In the genomic region with DNA sequence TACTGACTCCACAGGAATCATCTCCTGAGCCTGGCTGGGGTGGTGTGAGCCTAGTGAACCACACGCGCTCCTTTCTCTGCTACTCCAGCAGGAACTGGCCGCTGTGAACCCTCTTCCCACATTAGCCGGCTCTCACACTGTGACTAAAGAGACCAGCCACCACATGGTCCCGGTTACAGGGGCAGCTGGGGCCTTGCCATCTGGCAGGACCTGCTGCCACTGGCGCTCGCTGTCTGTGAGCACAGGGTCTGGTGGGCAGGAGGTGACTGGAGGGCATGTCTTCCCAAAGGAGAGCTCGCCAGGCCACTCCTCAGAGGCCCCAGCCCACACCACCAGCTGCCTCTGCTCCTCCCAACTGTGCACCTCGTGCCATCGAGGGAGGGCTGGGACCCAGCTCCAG, we compare ENCODE assay signal across 22 cellular contexts.
DNase-seq lines count a peak whose midpoint lies in the region; ATAC-seq and TF ChIP-seq lines count a peak whose summit lies in the region.
"Had no signal": no experiment of that assay in that cellular context is flagged by ENCODE, and none has a peak within 500 bp of the region (broad histone marks: within the 10 kb centered on the region; RNA-seq: fewer than 3 reads in every experiment).

No MANE protein-coding gene starts in this region.

- no peaks in the 10 kb centered on the region for H3K4me1 ChIP-seq in esophagus muscularis mucosa
- H3K4me1 ChIP-seq in psoas muscle = no peaks in the 10 kb centered on the region
- H3K4me1 ChIP-seq: foreskin keratinocyte had no signal

- no peak for TF ChIP-seq EP300 in esophagus muscularis mucosa (IDR thresholded peaks at IDR 0.05)

- H3K9me3 ChIP-seq in esophagus muscularis mucosa = peaks cover 0 to 3% (median 0%) of the 10 kb centered on the region in 4 donors
- H3K9me3 ChIP-seq in psoas muscle = no peaks in the 10 kb centered on the region

- H3K36me3 ChIP-seq in esophagus muscularis mucosa = no peaks in the 10 kb centered on the region
- no peaks in the 10 kb centered on the region for H3K36me3 ChIP-seq in psoas muscle (ENCODE audit: insufficient read depth in 1 of 2, low read depth in 1 of 2)

- H3K27me3 ChIP-seq in esophagus muscularis mucosa = no peaks in the 10 kb centered on the region
- H3K27me3 ChIP-seq in psoas muscle (ENCODE audit: insufficient read depth in 3 of 3, low read length in 2 of 3) = no peaks in the 10 kb centered on the region
- H3K27me3 ChIP-seq: foreskin keratinocyte had no signal

- DNase-seq in C1 segment of cervical spinal cord (lab: John Stamatoyannopoulos, UW) = peak in 8 of 14 donors; percentile 15 to 74 (median 46)
- DNase-seq in NCI-H2171 (lab: John Stamatoyannopoulos, UW) = peak; percentile 57
- DNase-seq in esophagus muscularis mucosa (ENCODE audit: extremely low spot score) = peak; percentile 87
- DNase-seq in psoas muscle = no peak
- no peak for DNase-seq in stimulated activated CD4-positive, alpha-beta T cell treated with anti-CD3 and anti-CD28 coated beads, Interleukin-4, amount 100 ng/mL, for 1 hour
- DNase-seq: activated CD4-positive, alpha-beta T cell treated with anti-CD3 and anti-CD28 coated beads for 4 hours; cerebellar nuclear complex; erythroblast; foreskin keratinocyte; mammary epithelial cell; naive B cell; NCI-H1105 treated with DMSO at 0.1 percent for 48 hours; NCI-H2107; NCI-H526 treated with DMSO at 0.1 percent for 48 hours; occipital lobe; Right ventricle myocardium superior; stimulated activated CD8-positive, alpha-beta memory T cell treated with anti-CD3 and anti-CD28 coated beads, Interleukin-4, amount 100 ng/mL, for 48 hours; T-helper 1 cell had no signal

- intact Hi-C loops in esophagus muscularis mucosa (cut with DNase I) = no loop called here
- intact Hi-C loops in psoas muscle (cut with DNase I) = no loop called here

- H3K4me3 Mint-ChIP-seq in activated T-helper 17 cell treated with anti-CD3 and anti-CD28 coated beads, Interleukin-2, amount 50 U/mL, for 72 hours = no peak overlapping the region
- H3K4me3 Mint-ChIP-seq: naive B cell had no signal

- no peak for TF ChIP-seq POLR2A in esophagus muscularis mucosa (IDR thresholded peaks at IDR 0.05; ENCODE audit: low read depth)

- H3K27ac ChIP-seq in esophagus muscularis mucosa (replicated peaks in 1 of 4) (no peak overlapping the region), psoas muscle (no peak overlapping the region)
- H3K27ac ChIP-seq: foreskin keratinocyte had no signal

- peak in 3 of 4 donors; percentile 37 to 49 (median 46) for ATAC-seq in psoas muscle
- ATAC-seq in GM19397 (IDR thresholded peaks at IDR 0.05; ENCODE audit: unreplicated experiment) = no peak
- no peak for ATAC-seq in HG02973 (IDR thresholded peaks at IDR 0.05; ENCODE audit: unreplicated experiment)
- ATAC-seq in activated T-helper 17 cell treated with anti-CD3 and anti-CD28 coated beads, Interleukin-2, amount 50 U/mL, for 72 hours (replicated peaks) = no peak
- ATAC-seq: foreskin keratinocyte had no signal

- H3K27ac Mint-ChIP-seq in activated T-helper 17 cell treated with anti-CD3 and anti-CD28 coated beads, Interleukin-2, amount 50 U/mL, for 72 hours = no peak overlapping the region
- H3K27ac Mint-ChIP-seq: activated T-helper 2 cell treated with anti-CD3 and anti-CD28 coated beads, Interferon-gamma antibody, Interleukin-2, Interleukin-4, amounts not matched to agents 10 μg/mL and 5 μg/mL and 100 μg/mL, durations not matched to agents 14 hours and 24 hours and 36 hours had no signal

- H3K27me3 Mint-ChIP-seq in activated T-helper 17 cell treated with anti-CD3 and anti-CD28 coated beads, Interleukin-2, amount 50 U/mL, for 72 hours = peaks cover 3% of the 10 kb centered on the region

- H3K4me1 Mint-ChIP-seq in activated T-helper 17 cell treated with anti-CD3 and anti-CD28 coated beads, Interleukin-2, amount 50 U/mL, for 72 hours = no peaks in the 10 kb centered on the region

- WGBS in esophagus muscularis mucosa = 95% methylated on average over 5 of the region's 10 CpGs
- 51 to 67% (median 55%) methylated on average over 8 to 10 of the region's 10 CpGs for WGBS in psoas muscle, 3 donors

- TF ChIP-seq CTCF in esophagus muscularis mucosa (IDR thresholded peaks at IDR 0.05) (no peak), psoas muscle (IDR thresholded peaks at IDR 0.05) (no peak)

- no peaks in the 10 kb centered on the region for H3K36me3 Mint-ChIP-seq in activated T-helper 17 cell treated with anti-CD3 and anti-CD28 coated beads, Interleukin-2, amount 50 U/mL, for 72 hours (ENCODE audit: low read depth)

- no peaks in the 10 kb centered on the region for H3K9me3 Mint-ChIP-seq in activated T-helper 17 cell treated with anti-CD3 and anti-CD28 coated beads, Interleukin-2, amount 50 U/mL, for 72 hours
- H3K9me3 Mint-ChIP-seq: activated T-helper 2 cell treated with anti-CD3 and anti-CD28 coated beads, Interferon-gamma antibody, Interleukin-2, Interleukin-4, amounts not matched to agents 10 μg/mL and 5 μg/mL and 100 μg/mL, durations not matched to agents 14 hours and 24 hours and 36 hours had no signal

- H3K4me3 ChIP-seq in esophagus muscularis mucosa (no peak overlapping the region), psoas muscle (no peak overlapping the region)

Comparison
In these comparisons a context has a peak if more than half of its experiments do, and no peak if none do; other contexts are left out.
1. DNase-seq: peak in C1 segment of cervical spinal cord (8 of 14), NCI-H2171 (single experiment) and esophagus muscularis mucosa (single experiment); none in psoas muscle (0 of 2) and stimulated activated CD4-positive, alpha-beta T cell treated with anti-CD3 and anti-CD28 coated beads, Interleukin-4, amount 100 ng/mL, for 1 hour (single experiment).
2. ATAC-seq: peak in psoas muscle (3 of 4); none in GM19397 (single experiment), HG02973 (single experiment) and activated T-helper 17 cell treated with anti-CD3 and anti-CD28 coated beads, Interleukin-2, amount 50 U/mL, for 72 hours (single experiment).